Comparison of ENCODE assay signal across 16 cellular contexts in genomic region chr4:78171482-78171881, GRCh38.
"Had no signal": no experiment of that assay in that cellular context is flagged by ENCODE, and none has a peak within 500 bp of the region (broad histone marks: within the 10 kb centered on the region; RNA-seq: fewer than 3 reads in every experiment).

No MANE protein-coding gene starts in this region.

- H3K4me3 Mint-ChIP-seq: activated CD4-positive, alpha-beta T cell treated with anti-CD3 and anti-CD28 coated beads, Interleukin-2, amount 10 ng/mL, durations not matched to agents 7 days and 5 days; activated naive CD8-positive, alpha-beta T cell treated with anti-CD3 and anti-CD28 coated beads for 36 hours; central memory CD8-positive, alpha-beta T cell; mesothelial cell of epicardium; stimulated activated effector memory CD8-positive, alpha-beta T cell treated with anti-CD3 and anti-CD28 coated beads, Interleukin-12 subunit alpha, Interleukin-12 subunit beta, amount 100 ng/mL, for 72 hours had no signal

- H3K27me3 ChIP-seq: brain microvascular endothelial cell, esophagus muscularis mucosa, sigmoid colon, tibial artery had no signal

- H3K9me3 Mint-ChIP-seq: activated CD4-positive, alpha-beta T cell treated with anti-CD3 and anti-CD28 coated beads, Interleukin-2, amount 10 ng/mL, durations not matched to agents 7 days and 5 days; activated naive CD8-positive, alpha-beta T cell treated with anti-CD3 and anti-CD28 coated beads for 36 hours; central memory CD8-positive, alpha-beta T cell; mesothelial cell of epicardium; stimulated activated effector memory CD8-positive, alpha-beta T cell treated with anti-CD3 and anti-CD28 coated beads, Interleukin-12 subunit alpha, Interleukin-12 subunit beta, amount 100 ng/mL, for 72 hours had no signal

- ATAC-seq: left colon; lower lobe of right lung; stimulated activated effector memory CD8-positive, alpha-beta T cell treated with anti-CD3 and anti-CD28 coated beads, Interleukin-12 subunit alpha, Interleukin-12 subunit beta, amount 100 ng/mL, for 72 hours had no signal

- H3K4me3 ChIP-seq: coronary artery, esophagus muscularis mucosa, lower lobe of right lung, sigmoid colon, tibial artery had no signal

- H3K36me3 ChIP-seq: brain microvascular endothelial cell, esophagus muscularis mucosa, lower lobe of right lung, sigmoid colon, tibial artery had no signal

- DNase-seq: activated CD4-positive, alpha-beta T cell treated with anti-CD3 and anti-CD28 coated beads, Interleukin-2, amount 10 ng/mL, durations not matched to agents 7 days and 5 days; activated CD8-positive, alpha-beta memory T cell treated with anti-CD3 and anti-CD28 coated beads for 24 hours; activated naive CD8-positive, alpha-beta T cell treated with anti-CD3 and anti-CD28 coated beads for 36 hours; brain microvascular endothelial cell; hypothalamus; left colon; lower lobe of right lung; sigmoid colon; stimulated activated CD4-positive, alpha-beta T cell treated with anti-CD3 and anti-CD28 coated beads, Interleukin-2, amount 100 ng/mL, for 24 hours; SW 1271; tibial artery had no signal

- H3K27ac Mint-ChIP-seq: activated CD4-positive, alpha-beta T cell treated with anti-CD3 and anti-CD28 coated beads, Interleukin-2, amount 10 ng/mL, durations not matched to agents 7 days and 5 days; activated naive CD8-positive, alpha-beta T cell treated with anti-CD3 and anti-CD28 coated beads for 36 hours; mesothelial cell of epicardium; stimulated activated effector memory CD8-positive, alpha-beta T cell treated with anti-CD3 and anti-CD28 coated beads, Interleukin-12 subunit alpha, Interleukin-12 subunit beta, amount 100 ng/mL, for 72 hours had no signal

- H3K4me1 Mint-ChIP-seq: stimulated activated effector memory CD8-positive, alpha-beta T cell treated with anti-CD3 and anti-CD28 coated beads, Interleukin-12 subunit alpha, Interleukin-12 subunit beta, amount 100 ng/mL, for 72 hours had no signal

- H3K4me1 ChIP-seq: tibial artery had no signal

- H3K36me3 Mint-ChIP-seq: activated naive CD8-positive, alpha-beta T cell treated with anti-CD3 and anti-CD28 coated beads for 36 hours; mesothelial cell of epicardium; stimulated activated effector memory CD8-positive, alpha-beta T cell treated with anti-CD3 and anti-CD28 coated beads, Interleukin-12 subunit alpha, Interleukin-12 subunit beta, amount 100 ng/mL, for 72 hours had no signal

- H3K27ac ChIP-seq: brain microvascular endothelial cell, coronary artery, esophagus muscularis mucosa, lower lobe of right lung, sigmoid colon, tibial artery had no signal

- H3K9me3 ChIP-seq: esophagus muscularis mucosa, lower lobe of right lung, sigmoid colon, tibial artery had no signal
